24 cellular contexts compared by ENCODE assay signal in genomic region chr1:156681196-156681595, GRCh38. TPM values are rescaled to one million over a fixed set of nuclear protein-coding genes. Genes with fewer than 3 reads are reported as not detected.
A peak's percentile ranks its signal among the peaks of the same experiment; 100 is the strongest.
DNase-seq lines count a peak whose midpoint lies in the region; ATAC-seq, FAIRE-seq and TF ChIP-seq lines count a peak whose summit lies in the region.
"Had no signal": no experiment of that assay in that cellular context is flagged by ENCODE, and none has a peak within 500 bp of the region (broad histone marks: within the 10 kb centered on the region; RNA-seq: fewer than 3 reads in every experiment).

No MANE protein-coding gene starts in this region.

- no peak overlapping the region for H2BK120ac ChIP-seq in mesenchymal stem cell (ENCODE audit: low read depth, low read length)
- H2BK120ac ChIP-seq in neuronal stem cell (ENCODE audit: low read depth, low read length), result no peak overlapping the region

- H3K9ac ChIP-seq in BLaER1 (no peak overlapping the region), mesenchymal stem cell (ENCODE audit: low read length) (no peak overlapping the region), neuronal stem cell (ENCODE audit: low read depth, low read length, poor library complexity) (no peak overlapping the region)
- no peak overlapping the region for H3K9ac ChIP-seq in BLaER1 treated with 17β-estradiol and CSF1 and Interleukin-3, amounts not matched to agents 10 nM and 100 nM

- H3K23ac ChIP-seq in mesenchymal stem cell (ENCODE audit: low read length in 2 of 2) (no peak overlapping the region), neuronal stem cell (ENCODE audit: low read depth, low read length, poor library complexity) (no peak overlapping the region)

- FAIRE-seq in GM12892 (lab: Jason Lieb, UNC), result no peak
- FAIRE-seq: A204.1, D721Med, G401.6, GM12891, GM18507 had no signal

- no peak for DNase-seq in mesenchymal stem cell
- DNase-seq in neuronal stem cell (ENCODE audit: low spot score), result no peak
- DNase-seq in hippocampal formation (lab: John Stamatoyannopoulos, UW), result no peak
- no peak for DNase-seq in GM12892 (ENCODE audit: insufficient read length)
- DNase-seq: 8988T; ACHN; BE2C; C1 segment of cervical spinal cord; Caco-2; Calu3; CD4-positive, alpha-beta T cell; CD8-positive, alpha-beta T cell; DMS79 treated with DMSO at 0.1 percent for 48 hours; GF-D8 had no signal

- H3K4me2 ChIP-seq in BLaER1 (peak overlapping the region; percentile 88), mesenchymal stem cell (ENCODE audit: low read length, poor library complexity, severe bottlenecking) (no peak overlapping the region), neuronal stem cell (ENCODE audit: insufficient read depth, low read length, poor library complexity, severe bottlenecking) (no peak overlapping the region)
- H3K4me2 ChIP-seq in BLaER1 treated with 17β-estradiol and CSF1 and Interleukin-3, amounts not matched to agents 10 nM and 100 nM, result peak overlapping the region in 8 of 11 experiments; percentile 74 to 95 (median 90); a peak in 14 of 22 replicates

- no peak overlapping the region for H2BK5ac ChIP-seq in mesenchymal stem cell (ENCODE audit: low read depth, low read length, poor library complexity, severe bottlenecking)
- H2BK5ac ChIP-seq in neuronal stem cell (ENCODE audit: low read length), result peak overlapping the region; percentile 16

- H4K8ac ChIP-seq in mesenchymal stem cell (ENCODE audit: low read length), result no peak overlapping the region
- H4K8ac ChIP-seq in neuronal stem cell (ENCODE audit: low read depth, low read length), result no peak overlapping the region

- H2AFZ ChIP-seq in mesenchymal stem cell (ENCODE audit: low read depth, low read length) (no peak overlapping the region), neuronal stem cell (ENCODE audit: low read length) (no peak overlapping the region)

- no peak overlapping the region for H2AK5ac ChIP-seq in mesenchymal stem cell (ENCODE audit: low read length, severe bottlenecking)
- peak overlapping the region; percentile 70 for H2AK5ac ChIP-seq in neuronal stem cell (ENCODE audit: low read depth, low read length)

- H2BK15ac ChIP-seq in mesenchymal stem cell (ENCODE audit: low read depth, poor library complexity, severe bottlenecking) (peak overlapping the region; percentile 26), neuronal stem cell (ENCODE audit: low read length) (peak overlapping the region; percentile 92)

- H3K27me3 ChIP-seq in BLaER1 (peaks cover 52% of the 10 kb centered on the region), mesenchymal stem cell (ENCODE audit: control insufficient read depth in 1 of 2, insufficient read depth in 1 of 2, low read length in 2 of 2) (peaks cover 0 to 27% of the 10 kb centered on the region in 2 experiments), neuronal stem cell (ENCODE audit: control insufficient read depth in 3 of 3, insufficient read depth in 3 of 3, low read depth in 1 of 3, low read length in 3 of 3) (peaks cover 0 to 62% (median 0%) of the 10 kb centered on the region in 3 experiments)
- H3K27me3 ChIP-seq in BLaER1 treated with 17β-estradiol and CSF1 and Interleukin-3, amounts not matched to agents 10 nM and 100 nM, result peaks cover 48 to 54% (median 52%) of the 10 kb centered on the region in 11 experiments
- H3K27me3 ChIP-seq: BE2C had no signal

- TF ChIP-seq POLR2A in GM12892 (IDR thresholded peaks at IDR 0.05; ENCODE audit: low read depth, low read length), result no peak

- H3K18ac ChIP-seq in mesenchymal stem cell (ENCODE audit: low read depth in 1 of 2, low read length in 2 of 2) (no peak overlapping the region), neuronal stem cell (ENCODE audit: low read length) (no peak overlapping the region)

- H3K79me1 ChIP-seq in mesenchymal stem cell (replicated peaks; ENCODE audit: low read length, poor library complexity, severe bottlenecking), result no peaks in the 10 kb centered on the region
- H3K79me1 ChIP-seq in neuronal stem cell (ENCODE audit: low read depth, low read length), result peaks cover 2% of the 10 kb centered on the region

- H2BK12ac ChIP-seq in mesenchymal stem cell (ENCODE audit: low read length in 2 of 2) (no peak overlapping the region), neuronal stem cell (ENCODE audit: low read length) (peak overlapping the region; percentile 48)

- no peaks in the 10 kb centered on the region for H3K36me3 ChIP-seq in BLaER1
- no peaks in the 10 kb centered on the region for H3K36me3 ChIP-seq in BLaER1 treated with 17β-estradiol and CSF1 and Interleukin-3, amounts not matched to agents 10 nM and 100 nM
- H3K36me3 ChIP-seq in mesenchymal stem cell (ENCODE audit: control insufficient read depth in 1 of 2, insufficient read depth in 2 of 2, low read depth in 1 of 2, low read length in 2 of 2), result no peaks in the 10 kb centered on the region
- H3K36me3 ChIP-seq in neuronal stem cell (replicated peaks in 1 of 2; ENCODE audit: control insufficient read depth in 2 of 2, insufficient read depth in 2 of 2, low read length in 2 of 2), result no peaks in the 10 kb centered on the region
- H3K36me3 ChIP-seq: BE2C had no signal

- H3K4me3 ChIP-seq in BLaER1 (no peak overlapping the region), mesenchymal stem cell (ENCODE audit: insufficient read depth in 1 of 2, low read depth in 1 of 2, low read length in 2 of 2) (no peak overlapping the region), neuronal stem cell (ENCODE audit: low read length in 2 of 2) (no peak overlapping the region)
- H3K4me3 ChIP-seq in BLaER1 treated with 17β-estradiol and CSF1 and Interleukin-3, amounts not matched to agents 10 nM and 100 nM, result no peak overlapping the region

- no peak overlapping the region for H4K91ac ChIP-seq in mesenchymal stem cell (ENCODE audit: low read length)
- H4K91ac ChIP-seq in neuronal stem cell (ENCODE audit: low read depth, low read length, poor library complexity), result no peak overlapping the region

- 87% methylated on average over 5 of the region's 5 CpGs for WGBS in mesenchymal stem cell
- WGBS in neuronal stem cell (ENCODE audit: extremely low coverage in 2 of 2, insufficient read length in 2 of 2, insufficient replicate concordance in 1 of 2), 2 donors, result no CpG with 5 or more reads among the region's 5 CpGs

- H3K4me1 ChIP-seq in BLaER1 (peaks cover 61% of the 10 kb centered on the region), mesenchymal stem cell (ENCODE audit: control insufficient read depth, insufficient read depth, low read depth, low read length) (peaks cover 12% of the 10 kb centered on the region), neuronal stem cell (ENCODE audit: control insufficient read depth in 2 of 2, insufficient read depth in 1 of 2, low read depth in 1 of 2, low read length in 2 of 2) (peaks cover 8 to 9% of the 10 kb centered on the region in 2 donors)
- peaks cover 38 to 80% (median 66%) of the 10 kb centered on the region in 10 experiments for H3K4me1 ChIP-seq in BLaER1 treated with 17β-estradiol and CSF1 and Interleukin-3, amounts not matched to agents 10 nM and 100 nM
- H3K4me1 ChIP-seq: BE2C had no signal

- ATAC-seq in HG02870 (IDR thresholded peaks at IDR 0.05; ENCODE audit: unreplicated experiment) (no peak), HG03196 (IDR thresholded peaks at IDR 0.05; ENCODE audit: unreplicated experiment) (no peak)
- ATAC-seq: CD8-positive, alpha-beta T cell had no signal

- H3K14ac ChIP-seq in mesenchymal stem cell (ENCODE audit: low read length in 2 of 2) (no peak overlapping the region), neuronal stem cell (ENCODE audit: low read length) (no peak overlapping the region)

- H3K27ac ChIP-seq in BLaER1 (no peak overlapping the region), mesenchymal stem cell (ENCODE audit: low read length, poor library complexity, severe bottlenecking) (no peak overlapping the region), neuronal stem cell (replicated peaks; ENCODE audit: low read length) (no peak overlapping the region)
- no peak overlapping the region for H3K27ac ChIP-seq in BLaER1 treated with 17β-estradiol and CSF1 and Interleukin-3, amounts not matched to agents 10 nM and 100 nM

- H3K9me3 ChIP-seq in BLaER1 (no peaks in the 10 kb centered on the region), mesenchymal stem cell (ENCODE audit: control insufficient read depth, low read length) (no peaks in the 10 kb centered on the region), neuronal stem cell (replicated peaks in 1 of 2; ENCODE audit: control insufficient read depth in 2 of 2, insufficient read depth in 1 of 2, low read depth in 1 of 2, low read length in 2 of 2) (no peaks in the 10 kb centered on the region)
- no peaks in the 10 kb centered on the region for H3K9me3 ChIP-seq in BLaER1 treated with 17β-estradiol and CSF1 and Interleukin-3, amounts not matched to agents 10 nM and 100 nM (replicated peaks in 1 of 11)
- H3K9me3 ChIP-seq: BE2C, Caco-2 had no signal

- H3K4ac ChIP-seq in mesenchymal stem cell (ENCODE audit: low read depth in 1 of 2, low read length in 2 of 2) (no peak overlapping the region), neuronal stem cell (ENCODE audit: low read length) (peak overlapping the region; percentile 59)

- H4K20me1 ChIP-seq in BLaER1, result no peaks in the 10 kb centered on the region
- H4K20me1 ChIP-seq in BLaER1 treated with 17β-estradiol and CSF1 and Interleukin-3, amounts not matched to agents 10 nM and 100 nM, result peaks cover 0 to 16% (median 0%) of the 10 kb centered on the region in 11 experiments; a peak in 3 of 22 replicates

RNA-seq across cellular contexts. Expression of gene NES, which starts 4.0 kb away (rescaled TPM):
- 49.2 TPM for polyA plus RNA-seq in mesenchymal stem cell (2013, experiment 1 of 2)
- polyA plus RNA-seq in mesenchymal stem cell (2013, experiment 2 of 2), result 45.3 TPM
- polyA plus RNA-seq in neuronal stem cell (2013, experiment 1 of 2), result 150 TPM
- 143 TPM for polyA plus RNA-seq in neuronal stem cell (2013, experiment 2 of 2)
- polyA plus RNA-seq in GM12892 (2012; ENCODE audit: missing spikeins), result not detected

RNA-seq across cellular contexts. Expression of gene CRABP2, which starts 24.2 kb away (rescaled TPM):
- 42.6 TPM for polyA plus RNA-seq in mesenchymal stem cell (2013, experiment 1 of 2)
- 41.2 TPM for polyA plus RNA-seq in mesenchymal stem cell (2013, experiment 2 of 2)
- 479 TPM for polyA plus RNA-seq in neuronal stem cell (2013, experiment 1 of 2)
- polyA plus RNA-seq in neuronal stem cell (2013, experiment 2 of 2), result 474 TPM
- 0.76 TPM for polyA plus RNA-seq in GM12892 (2012; ENCODE audit: missing spikeins)

RNA-seq across cellular contexts. Expression of gene BCAN, which starts 39.3 kb away (rescaled TPM):
- 0.33 TPM for polyA plus RNA-seq in mesenchymal stem cell (2013, experiment 1 of 2)
- 0.23 TPM for polyA plus RNA-seq in mesenchymal stem cell (2013, experiment 2 of 2)
- 0.89 TPM for polyA plus RNA-seq in neuronal stem cell (2013, experiment 1 of 2)
- polyA plus RNA-seq in neuronal stem cell (2013, experiment 2 of 2), result 0.54 TPM
- polyA plus RNA-seq in GM12892 (2012; ENCODE audit: missing spikeins), result 0.36 TPM
- polyA plus RNA-seq: AG04450 had no signal

RNA-seq across cellular contexts. Expression of gene METTL25B, which starts 47.1 kb away (rescaled TPM):
- polyA plus RNA-seq in mesenchymal stem cell (2013, experiment 1 of 2), result 12.1 TPM
- polyA plus RNA-seq in mesenchymal stem cell (2013, experiment 2 of 2), result 11.3 TPM
- polyA plus RNA-seq in neuronal stem cell (2013, experiment 1 of 2), result 48.9 TPM
- 45.3 TPM for polyA plus RNA-seq in neuronal stem cell (2013, experiment 2 of 2)
- polyA plus RNA-seq in GM12892 (2012; ENCODE audit: missing spikeins), result 24.4 TPM

RNA-seq across cellular contexts. Expression of gene ISG20L2, which starts 47.4 kb away (rescaled TPM):
- polyA plus RNA-seq in mesenchymal stem cell (2013, experiment 1 of 2), result 26.8 TPM
- polyA plus RNA-seq in mesenchymal stem cell (2013, experiment 2 of 2), result 25.1 TPM
- polyA plus RNA-seq in neuronal stem cell (2013, experiment 1 of 2), result 32.9 TPM
- polyA plus RNA-seq in neuronal stem cell (2013, experiment 2 of 2), result 33.3 TPM
- polyA plus RNA-seq in GM12892 (2012; ENCODE audit: missing spikeins), result 22.9 TPM

Comparison
In these comparisons a context has a peak if more than half of its experiments do, and no peak if none do; other contexts are left out.
1. H3K4me2 ChIP-seq: peak in BLaER1 (single experiment) and BLaER1 treated with 17β-estradiol and CSF1 and Interleukin-3, amounts not matched to agents 10 nM and 100 nM (8 of 11); none in mesenchymal stem cell (single experiment) and neuronal stem cell (single experiment).